ENCODE assay signal across 17 cellular contexts in the genomic region with DNA sequence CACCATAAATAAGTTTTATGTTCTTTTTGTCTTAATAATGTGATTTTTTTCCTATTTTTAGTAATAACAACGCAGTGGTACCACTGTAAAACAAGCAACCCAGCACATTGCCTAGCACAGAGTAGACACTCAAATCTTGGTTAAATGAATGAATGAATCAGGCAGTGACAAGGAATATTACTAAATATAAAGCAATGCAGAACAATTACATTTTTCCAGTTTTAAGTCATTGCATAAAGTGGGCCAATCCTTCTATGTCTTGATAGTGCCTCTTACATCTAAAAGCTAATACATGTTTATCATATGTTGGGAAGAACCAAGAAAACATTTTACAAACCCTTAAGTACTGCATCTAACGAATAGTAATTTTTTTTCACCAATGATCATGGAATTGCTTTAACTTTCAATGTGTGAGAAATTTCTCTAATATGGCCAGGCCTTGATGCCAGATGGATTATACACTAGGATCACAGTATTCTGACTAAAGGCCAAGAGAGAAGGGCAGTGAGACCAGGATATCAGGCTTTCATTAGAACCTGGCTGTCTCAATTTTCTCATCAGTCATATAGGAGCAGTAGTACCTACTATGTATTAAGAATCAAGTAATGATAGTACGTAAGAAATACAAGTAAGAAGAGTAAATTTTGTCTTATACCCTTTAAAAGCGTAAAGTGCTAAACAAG.
DNase-seq lines count a peak whose midpoint lies in the region; ATAC-seq and TF ChIP-seq lines count a peak whose summit lies in the region.
"Had no signal": no experiment of that assay in that cellular context is flagged by ENCODE, and none has a peak within 500 bp of the region (broad histone marks: within the 10 kb centered on the region; RNA-seq: fewer than 3 reads in every experiment).

No MANE protein-coding gene starts in this region.

- no peak overlapping the region for H2AFZ ChIP-seq in mammary epithelial cell (ENCODE audit: low read depth, low read length)

- no peak overlapping the region for H3K9ac ChIP-seq in mammary epithelial cell (ENCODE audit: insufficient read depth, low read length)

- H3K4me3 ChIP-seq in mammary epithelial cell (replicated peaks in 1 of 3; ENCODE audit: insufficient read depth in 1 of 3, low read depth in 2 of 3, low read length in 3 of 3): no peak overlapping the region

- dilution Hi-C loops in mammary epithelial cell (cut with HindIII; ENCODE audit: low sequenced_read_pairs): no loop called here

- H3K36me3 ChIP-seq in mammary epithelial cell (ENCODE audit: insufficient read depth, low read length): no peaks in the 10 kb centered on the region

- ATAC-seq in esophagus mucosa: peak; percentile 17

- BruUV-seq in mammary epithelial cell (replicated peaks; lab: Mats Ljungman, UMichigan): no TSS peak

- peak; percentile 41 for DNase-seq in NCI-H748 (lab: John Stamatoyannopoulos, UW; ENCODE audit: unreplicated experiment)
- DNase-seq in NCI-H748 treated with DMSO at 0.1 percent for 48 hours (lab: John Stamatoyannopoulos, UW): no peak
- peak; percentile 4 for DNase-seq in mammary epithelial cell
- no peak for DNase-seq in NK-92 (lab: John Stamatoyannopoulos, UW; ENCODE audit: unreplicated experiment)
- no peak for DNase-seq in SHP77 treated with DMSO at 0.1 percent for 48 hours (lab: John Stamatoyannopoulos, UW)
- no peak for DNase-seq in activated effector memory CD4-positive, alpha-beta T cell treated with anti-CD3 and anti-CD28 coated beads, Interleukin-2, amount 50 U/mL, for 16 hours
- DNase-seq in glomerular visceral epithelial cell (ENCODE audit: extremely low spot score): no peak
- DNase-seq: AML-193, DMS79, H9, NCI-H1105 treated with DMSO at 0.1 percent for 48 hours, NCI-H1694, NCI-H2081 treated with DMSO at 0.1 percent for 48 hours, NCI-H82 had no signal

- H3K79me2 ChIP-seq in mammary epithelial cell (ENCODE audit: insufficient read depth, low read length): peaks cover 2% of the 10 kb centered on the region

- no peaks in the 10 kb centered on the region for H3K9me3 ChIP-seq in mammary epithelial cell (replicated peaks; ENCODE audit: insufficient read depth, low read length)

- peak overlapping the region; percentile 50 for H3K4me2 ChIP-seq in mammary epithelial cell (ENCODE audit: insufficient read depth, low read depth, low read length)

- H4K20me1 ChIP-seq in mammary epithelial cell (ENCODE audit: insufficient read depth, low read length): no peaks in the 10 kb centered on the region

- CTCF ChIA-PET in mammary epithelial cell (lab: Charles Lee; ENCODE audit: low non-redundant PET): no interaction called here

- in situ Hi-C loops in mammary epithelial cell (cut with MboI; ENCODE audit: low sequenced_read_pairs in 2 of 2): no loop called here

- no peak for TF ChIP-seq CTCF in mammary epithelial cell (conservative IDR thresholded peaks at IDR 0.05 in 1 of 2, IDR thresholded peaks at IDR 0.05 in 1 of 2; ENCODE audit: extremely low read depth in 1 of 2, insufficient read depth in 1 of 2, low read depth in 1 of 2, low read length in 2 of 2)

- H3K4me1 ChIP-seq in mammary epithelial cell (ENCODE audit: insufficient read depth, low read length): peaks cover 21% of the 10 kb centered on the region

- intact Hi-C loops in mammary epithelial cell (cut with micrococcal nuclease): no loop called here

- WGBS in mammary epithelial cell (ENCODE audit: low coverage, missing lambda C conversion rate): 98% methylated on average over 4 of the region's 4 CpGs

- H3K27ac ChIP-seq in mammary epithelial cell (ENCODE audit: insufficient read depth, low read depth, low read length): no peak overlapping the region
- H3K27ac ChIP-seq: 22Rv1, C4-2B had no signal

- no peaks in the 10 kb centered on the region for H3K27me3 ChIP-seq in mammary epithelial cell (ENCODE audit: insufficient read depth, low read length)

Comparison
In these comparisons a context has a peak if more than half of its experiments do, and no peak if none do; other contexts are left out.
1. DNase-seq: peak in NCI-H748 (single experiment) and mammary epithelial cell (single experiment); none in NCI-H748 treated with DMSO at 0.1 percent for 48 hours (single experiment), NK-92 (single experiment), SHP77 treated with DMSO at 0.1 percent for 48 hours (single experiment), activated effector memory CD4-positive, alpha-beta T cell treated with anti-CD3 and anti-CD28 coated beads, Interleukin-2, amount 50 U/mL, for 16 hours (single experiment) and glomerular visceral epithelial cell (single experiment).